ENCODE assay signal across 8 cellular contexts in the genomic region with DNA sequence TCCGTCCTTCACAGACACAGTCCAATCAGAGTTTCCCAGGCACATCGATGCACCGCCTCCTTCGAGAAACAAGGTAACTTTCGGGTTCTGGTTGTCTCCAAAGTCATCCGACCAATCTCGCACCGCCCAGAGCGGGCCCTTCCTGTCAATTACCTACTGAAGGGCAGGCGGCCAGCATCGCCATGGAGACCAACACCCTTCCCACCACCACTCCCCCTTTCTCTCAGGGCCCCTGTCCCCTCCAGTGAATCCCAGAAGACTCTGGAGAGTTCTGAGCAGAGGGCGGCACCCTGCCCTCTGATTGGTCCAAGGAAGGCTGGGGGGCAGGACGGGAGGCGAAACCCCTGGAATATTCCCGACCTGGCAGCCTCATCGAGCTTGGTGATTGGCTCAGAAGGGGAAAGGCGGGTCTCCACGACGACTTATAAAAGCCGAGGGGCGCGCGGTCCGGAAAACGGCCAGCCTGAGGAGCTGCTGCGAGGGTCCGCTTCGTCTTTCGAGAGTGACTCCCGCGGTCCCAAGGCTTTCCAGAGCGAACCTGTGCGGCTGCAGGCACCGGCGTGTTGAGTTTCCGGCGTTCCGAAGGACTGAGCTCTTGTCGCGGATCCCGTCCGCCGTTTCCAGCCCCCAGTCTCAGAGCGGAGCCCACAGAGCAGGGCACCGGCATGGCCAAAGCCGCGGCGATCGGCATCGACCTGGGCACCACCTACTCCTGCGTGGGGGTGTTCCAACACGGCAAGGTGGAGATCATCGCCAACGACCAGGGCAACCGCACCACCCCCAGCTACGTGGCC. TPM values are rescaled to one million over a fixed set of nuclear protein-coding genes. Genes with fewer than 3 reads are reported as not detected.
A peak's percentile ranks its signal among the peaks of the same experiment; 100 is the strongest.
DNase-seq lines count a peak whose midpoint lies in the region; ATAC-seq, FAIRE-seq and TF ChIP-seq lines count a peak whose summit lies in the region.

Gene HSPA1B (plus strand): TSS at position 453 of the 794 bp plus-strand sequence. CDS start 213 bp downstream, at position 666.

- peak; percentile 92 for FAIRE-seq in RCC 7860 (lab: Jason Lieb, UNC)

- H3K27me3 ChIP-seq in esophagus squamous epithelium = no peaks in the 10 kb centered on the region

- peak within 1 kb of the TSS; percentile 88 to 100 (median 97) for H3K27ac ChIP-seq in esophagus squamous epithelium

- H3K4me1 ChIP-seq in esophagus squamous epithelium = peaks cover 22 to 70% (median 53%) of the 10 kb centered on the region in 3 donors

- H3K4me3 ChIP-seq in esophagus squamous epithelium = peak within 1 kb of the TSS; percentile 60 to 87 (median 64)

- H3K36me3 ChIP-seq in esophagus squamous epithelium = no peaks in the 10 kb centered on the region

- peak in 3 of 6 experiments; percentile 16 to 39 (median 18) for TF ChIP-seq CTCF in esophagus squamous epithelium (IDR thresholded peaks at IDR 0.05)

- TF ChIP-seq POLR2A in esophagus squamous epithelium (IDR thresholded peaks at IDR 0.05) = peak in 3 of 4 donors; percentile 100

- peak; percentile 100 for DNase-seq in DMS53 treated with DMSO at 0.1 percent for 48 hours (lab: John Stamatoyannopoulos, UW; ENCODE audit: unreplicated experiment)
- peak; percentile 100 for DNase-seq in KG1 (lab: John Stamatoyannopoulos, UW)
- peak; percentile 99 for DNase-seq in RCC 7860 (ENCODE audit: low spot score)
- peak; percentile 81 for DNase-seq in activated T-helper 1 cell treated with Interleukin-2 at 50 U/mL for 16 hours (ENCODE audit: low read depth)
- peak; percentile 92 for DNase-seq in esophagus squamous epithelium (lab: John Stamatoyannopoulos, UW)
- peak; percentile 100 for DNase-seq in myocyte (ENCODE audit: low read depth)
- peak; percentile 83 to 96 for DNase-seq in stimulated activated CD8-positive, alpha-beta memory T cell treated with anti-CD3 and anti-CD28 coated beads, Interleukin-7, amount 100 ng/mL, for 48 hours (ENCODE audit: extremely low read depth in 1 of 2, low read depth in 1 of 2)

- WGBS in esophagus squamous epithelium, 2 donors = 1 to 2% methylated on average over 15 to 16 of the region's 56 CpGs

- peak; percentile 51 for ATAC-seq in GM21723 (IDR thresholded peaks at IDR 0.05; ENCODE audit: unreplicated experiment)

- H3K9me3 ChIP-seq in esophagus squamous epithelium = no peaks in the 10 kb centered on the region

- intact Hi-C loops in esophagus squamous epithelium (cut with DNase I) = no loop called here

RNA-seq across cellular contexts. Expression of gene HSPA1B, which starts in this region (rescaled TPM):
- total RNA-seq in esophagus squamous epithelium = 100 to 1,000 TPM; 209 to 553 (median 252) TPM
- total RNA-seq in myocyte = 86.3 and 98.7 TPM in 2 replicates
- 67.0 TPM for polyA plus RNA-seq in myocyte (2012)

Comparison
In these comparisons a context has a peak if more than half of its experiments do, and no peak if none do; other contexts are left out.
1. Peak in every context shown above with its lines: DNase-seq, ATAC-seq, H3K4me3 ChIP-seq and H3K27ac ChIP-seq.